31 cellular contexts compared by ENCODE assay signal in genomic region chr5:127725673-127726072, GRCh38. TPM values are rescaled to one million over a fixed set of nuclear protein-coding genes. Genes with fewer than 3 reads are reported as not detected.
"Had no signal": no experiment of that assay in that cellular context is flagged by ENCODE, and none has a peak within 500 bp of the region (broad histone marks: within the 10 kb centered on the region; RNA-seq: fewer than 3 reads in every experiment).

No MANE protein-coding gene starts in this region.

- H3K9me3 Mint-ChIP-seq: activated T-helper 1 cell treated with anti-CD3 and anti-CD28 coated beads, Interleukin-12 subunit alpha, Interleukin-12 subunit beta, Interleukin-2, Interleukin-4 antibody, amounts not matched to agents 30 ng/mL and 10 ng/mL and 1 ng/mL, durations not matched to agents 14 hours and 24 hours and 36 hours had no signal

- H3K4me1 Mint-ChIP-seq: activated B cell treated with CpG ODN at 0.5 μM for 24 hours; activated CD4-positive, alpha-beta T cell treated with anti-CD3 and anti-CD28 coated beads, Interleukin-2, amount 10 ng/mL, durations not matched to agents 24 days and 14 days; activated naive CD4-positive, alpha-beta T cell treated with anti-CD3 and anti-CD28 coated beads, Interleukin-2, amount 50 U/mL, for 24 hours had no signal

- H3K27ac Mint-ChIP-seq: activated B cell treated with CpG ODN at 0.5 μM for 24 hours; activated CD4-positive, alpha-beta T cell treated with anti-CD3 and anti-CD28 coated beads, Interleukin-2, amount 10 ng/mL, durations not matched to agents 24 days and 14 days; activated CD8-positive, alpha-beta memory T cell treated with anti-CD3 and anti-CD28 coated beads, Interleukin-2, amount 10 ng/mL, durations not matched to agents 7 days and 5 days; activated naive CD4-positive, alpha-beta T cell treated with anti-CD3 and anti-CD28 coated beads, Interleukin-2, amount 50 U/mL, for 24 hours; activated T-cell treated with anti-CD3 and anti-CD28 coated beads, Interleukin-2, amount 50 U/mL, for 24 hours; activated T-helper 1 cell treated with anti-CD3 and anti-CD28 coated beads, Interleukin-12 subunit alpha, Interleukin-12 subunit beta, Interleukin-2, Interleukin-4 antibody, amounts not matched to agents 30 ng/mL and 10 ng/mL and 1 ng/mL, durations not matched to agents 14 hours and 24 hours and 36 hours; T-helper 1 cell treated with Interleukin-12 subunit alpha and Interleukin-12 subunit beta and Interleukin-4 antibody, amounts not matched to agents 30 μg/mL and 1 μg/mL, for 36 hours had no signal

- H3K27me3 Mint-ChIP-seq: activated naive CD4-positive, alpha-beta T cell treated with anti-CD3 and anti-CD28 coated beads, Interleukin-2, amount 50 U/mL, for 24 hours had no signal

- H3K4me3 Mint-ChIP-seq: activated B cell treated with CpG ODN at 0.5 μM for 24 hours; activated CD4-positive, alpha-beta T cell treated with anti-CD3 and anti-CD28 coated beads, Interleukin-2, amount 10 ng/mL, durations not matched to agents 24 days and 14 days; activated CD8-positive, alpha-beta memory T cell treated with anti-CD3 and anti-CD28 coated beads, Interleukin-2, amount 10 ng/mL, durations not matched to agents 7 days and 5 days; activated naive CD4-positive, alpha-beta T cell treated with anti-CD3 and anti-CD28 coated beads, Interleukin-2, amount 50 U/mL, for 24 hours; activated T-cell treated with anti-CD3 and anti-CD28 coated beads, Interleukin-2, amount 50 U/mL, for 24 hours; activated T-helper 1 cell treated with anti-CD3 and anti-CD28 coated beads, Interleukin-12 subunit alpha, Interleukin-12 subunit beta, Interleukin-2, Interleukin-4 antibody, amounts not matched to agents 30 ng/mL and 10 ng/mL and 1 ng/mL, durations not matched to agents 14 hours and 24 hours and 36 hours; T-helper 1 cell treated with Interleukin-12 subunit alpha and Interleukin-12 subunit beta and Interleukin-4 antibody, amounts not matched to agents 30 μg/mL and 1 μg/mL, for 36 hours had no signal

- ATAC-seq: activated CD8-positive, alpha-beta memory T cell treated with anti-CD3 and anti-CD28 coated beads, Interleukin-2, amount 10 ng/mL, durations not matched to agents 7 days and 5 days; Panc1; SK-N-SH treated with all-trans-retinoic acid at 6 μM for 48 hours had no signal

- DNase-seq: activated B cell treated with CpG ODN at 0.5 μM for 24 hours; activated CD4-positive, alpha-beta T cell treated with anti-CD3 and anti-CD28 coated beads for 1 hour; activated CD4-positive, alpha-beta T cell treated with anti-CD3 and anti-CD28 coated beads, Interleukin-2, amount 10 ng/mL, durations not matched to agents 24 days and 14 days; activated CD4-positive, alpha-beta T cell treated with anti-CD3 and anti-CD28 coated beads, Interleukin-2, amount 50 U/mL, for 48 hours; activated CD8-positive, alpha-beta memory T cell treated with anti-CD3 and anti-CD28 coated beads, Interleukin-2, amount 10 ng/mL, durations not matched to agents 7 days and 5 days; activated effector memory CD4-positive, alpha-beta T cell treated with Interleukin-2 at 50 U/mL for 16 hours; activated naive CD4-positive, alpha-beta T cell; activated T-cell treated with anti-CD3 and anti-CD28 coated beads, Interleukin-2, amount 50 U/mL, for 24 hours; aorta; caudate nucleus; Kasumi-1; KBM-7; NCI-H1092; NCI-H1417; NCI-H1930; NCI-H2171; NCI-H2227 treated with DMSO at 0.1 percent for 48 hours; NCI-H526; NCI-H82; NK-92 treated with Interleukin-12 subunit alpha and Interleukin-12 subunit beta, amount 100 ng/mL, for 24 hours; OCI-M1; Right ventricle myocardium superior had no signal

- H3K4me1 ChIP-seq: breast epithelium, SJSA1 had no signal

- H3K27me3 ChIP-seq: breast epithelium, SJSA1 had no signal

- H3K27ac ChIP-seq: breast epithelium, RWPE1, SJSA1 had no signal

- H3K36me3 Mint-ChIP-seq: activated CD8-positive, alpha-beta memory T cell treated with anti-CD3 and anti-CD28 coated beads, Interleukin-2, amount 10 ng/mL, durations not matched to agents 7 days and 5 days had no signal

RNA-seq across cellular contexts. Expression of gene CCDC192, which starts 22.5 kb away (rescaled TPM):
- total RNA-seq: activated B cell treated with CpG ODN at 0.5 μM for 24 hours; activated CD4-positive, alpha-beta T cell treated with anti-CD3 and anti-CD28 coated beads, Interleukin-2, amount 10 ng/mL, durations not matched to agents 24 days and 14 days; activated CD8-positive, alpha-beta memory T cell treated with anti-CD3 and anti-CD28 coated beads, Interleukin-2, amount 10 ng/mL, durations not matched to agents 7 days and 5 days; activated T-helper 1 cell treated with anti-CD3 and anti-CD28 coated beads, Interleukin-12 subunit alpha, Interleukin-12 subunit beta, Interleukin-2, Interleukin-4 antibody, amounts not matched to agents 30 ng/mL and 10 ng/mL and 1 ng/mL, durations not matched to agents 14 hours and 24 hours and 36 hours; aorta; NCI-H460; Right ventricle myocardium superior; SJSA1 had no signal
- polyA plus RNA-seq: aorta had no signal
